Comparison of ENCODE assay signal across 10 cellular contexts in genomic region chr1:168343566-168343965, GRCh38.
DNase-seq lines count a peak whose midpoint lies in the region; FAIRE-seq and TF ChIP-seq lines count a peak whose summit lies in the region.
"Had no signal": no experiment of that assay in that cellular context is flagged by ENCODE, and none has a peak within 500 bp of the region (broad histone marks: within the 10 kb centered on the region; RNA-seq: fewer than 3 reads in every experiment).

No MANE protein-coding gene starts in this region.

- no peak overlapping the region for H3K4me3 ChIP-seq in DOHH2 (ENCODE audit: low read length)
- no peak overlapping the region for H3K4me3 ChIP-seq in neural progenitor cell

- no peak overlapping the region for H3K9ac ChIP-seq in neural progenitor cell

- H3K36me3 ChIP-seq in DOHH2 (ENCODE audit: control insufficient read depth, low read length) = no peaks in the 10 kb centered on the region
- no peaks in the 10 kb centered on the region for H3K36me3 ChIP-seq in neural progenitor cell

- H3K36me3 Mint-ChIP-seq in neural progenitor cell (no peaks in the 10 kb centered on the region), glutamatergic neuron (ENCODE audit: unreplicated experiment) (no peaks in the 10 kb centered on the region), mesothelial cell of epicardium (peaks cover 1% of the 10 kb centered on the region)

- H3K4me2 ChIP-seq in DOHH2 (ENCODE audit: low read length) (no peak overlapping the region), neural progenitor cell (no peak overlapping the region)

- no peak overlapping the region for H2AFZ ChIP-seq in neural progenitor cell (replicated peaks)

- H3K9me3 ChIP-seq in DOHH2 (ENCODE audit: control insufficient read depth, insufficient read depth, low read length) (no peaks in the 10 kb centered on the region), neural progenitor cell (ENCODE audit: low read depth) (no peaks in the 10 kb centered on the region)

- H3K9me2 ChIP-seq in DOHH2 (replicated peaks; ENCODE audit: control insufficient read depth, low read length) = no peaks in the 10 kb centered on the region

- no peak overlapping the region for H3K27ac ChIP-seq in DOHH2 (ENCODE audit: low read depth, low read length)
- peak overlapping the region; percentile 43 for H3K27ac ChIP-seq in cingulate gyrus (ENCODE audit: low read depth, low read length)
- no peak overlapping the region for H3K27ac ChIP-seq in neural progenitor cell

- H3K27me3 Mint-ChIP-seq in neural progenitor cell (ENCODE audit: insufficient read depth, low read depth) (peaks cover 2% of the 10 kb centered on the region), glutamatergic neuron (ENCODE audit: unreplicated experiment) (no peaks in the 10 kb centered on the region), mesothelial cell of epicardium (ENCODE audit: low read depth) (no peaks in the 10 kb centered on the region)

- H4K20me1 ChIP-seq in DOHH2 (ENCODE audit: control insufficient read depth, insufficient read depth, low read depth, low read length) (no peaks in the 10 kb centered on the region), neural progenitor cell (ENCODE audit: low read depth) (no peaks in the 10 kb centered on the region)

- H3K27me3 ChIP-seq in DOHH2 (ENCODE audit: control insufficient read depth, low read length) = peaks cover 9% of the 10 kb centered on the region; the same call in 1 of the 2 replicates
- no peaks in the 10 kb centered on the region for H3K27me3 ChIP-seq in neural progenitor cell

- H3K4me1 ChIP-seq in DOHH2 (ENCODE audit: control insufficient read depth, low read length) (no peaks in the 10 kb centered on the region), neural progenitor cell (no peaks in the 10 kb centered on the region)

- H3K4me3 Mint-ChIP-seq in neural progenitor cell (no peak overlapping the region), glutamatergic neuron (ENCODE audit: unreplicated experiment) (no peak overlapping the region), mesothelial cell of epicardium (no peak overlapping the region)

- no peak for FAIRE-seq in HTR-8/SVneo (lab: Jason Lieb, UNC)
- FAIRE-seq: GM18507 had no signal

- no peaks in the 10 kb centered on the region for H3K79me2 ChIP-seq in DOHH2 (ENCODE audit: control insufficient read depth, low read length)
- no peaks in the 10 kb centered on the region for H3K79me2 ChIP-seq in neural progenitor cell (ENCODE audit: low read depth)

- DNase-seq in neural progenitor cell (ENCODE audit: low spot score) (no peak), HTR-8/SVneo (ENCODE audit: insufficient read length, low spot score) (no peak), glutamatergic neuron (no peak), mesothelial cell of epicardium (ENCODE audit: low spot score in 2 of 2, unreplicated experiment in 2 of 2) (no peak)
- DNase-seq in stimulated activated CD4-positive, alpha-beta T cell treated with anti-CD3 and anti-CD28 coated beads, Interleukin-12 subunit alpha, Interleukin-12 subunit beta, amount 100 ng/mL, for 4 hours = no peak
- DNase-seq: left cardiac atrium had no signal

- TF ChIP-seq CTCF in DOHH2 (IDR thresholded peaks at IDR 0.05; ENCODE audit: low read depth, low read length, poor library complexity, severe bottlenecking) (peak; percentile 31), LNCAP (IDR thresholded peaks at IDR 0.05) (peak; percentile 34; the same call in 1 of the 2 replicates), neural progenitor cell (IDR thresholded peaks at IDR 0.05) (peak; percentile 14), glutamatergic neuron (IDR thresholded peaks at IDR 0.05; ENCODE audit: partially characterized antibody, unreplicated experiment) (no peak), mesothelial cell of epicardium (IDR thresholded peaks at IDR 0.05; ENCODE audit: unreplicated experiment) (no peak)

- H3K4me1 Mint-ChIP-seq in neural progenitor cell (no peaks in the 10 kb centered on the region), glutamatergic neuron (ENCODE audit: low read depth, unreplicated experiment) (no peaks in the 10 kb centered on the region), mesothelial cell of epicardium (peaks cover 7% of the 10 kb centered on the region)

- H3K9me3 Mint-ChIP-seq in neural progenitor cell (no peaks in the 10 kb centered on the region), glutamatergic neuron (ENCODE audit: unreplicated experiment) (no peaks in the 10 kb centered on the region), mesothelial cell of epicardium (peaks cover 12% of the 10 kb centered on the region)

- H3F3A ChIP-seq in DOHH2 (ENCODE audit: control insufficient read depth, insufficient read depth) (no peaks in the 10 kb centered on the region), neural progenitor cell (ENCODE audit: low read depth) (no peaks in the 10 kb centered on the region)

- H3K27ac Mint-ChIP-seq in neural progenitor cell (no peak overlapping the region), glutamatergic neuron (ENCODE audit: unreplicated experiment) (no peak overlapping the region), mesothelial cell of epicardium (no peak overlapping the region)

Comparison
In these comparisons a context has a peak if more than half of its experiments do, and no peak if none do; other contexts are left out.
1. CTCF ChIP-seq: peak in DOHH2 (single experiment), LNCAP (single experiment) and neural progenitor cell (single experiment); none in glutamatergic neuron (single experiment) and mesothelial cell of epicardium (single experiment).